26 cellular contexts compared by ENCODE assay signal in the genomic region with DNA sequence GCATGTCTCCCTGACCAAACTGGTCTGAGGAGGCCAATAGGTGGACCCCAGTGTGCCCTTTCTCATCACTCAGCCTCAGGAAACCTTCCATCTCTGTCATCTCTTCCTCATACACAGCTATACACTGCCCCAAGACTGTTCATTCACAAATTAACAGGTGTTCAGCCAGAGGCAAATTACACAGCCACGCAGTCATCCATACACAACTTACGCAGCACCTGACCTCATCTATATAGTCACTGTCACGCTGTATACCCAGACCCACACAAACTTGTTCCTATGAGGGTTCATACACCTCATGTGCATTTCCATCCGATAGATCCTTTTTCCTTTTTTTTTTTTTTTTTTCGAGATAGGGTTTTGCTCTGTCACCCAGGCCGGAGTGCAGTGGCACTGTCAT. TPM values are rescaled to one million over a fixed set of nuclear protein-coding genes. Genes with fewer than 3 reads are reported as not detected.
A peak's percentile ranks its signal among the peaks of the same experiment; 100 is the strongest.
DNase-seq lines count a peak whose midpoint lies in the region; ATAC-seq, FAIRE-seq and TF ChIP-seq lines count a peak whose summit lies in the region.
"Had no signal": no experiment of that assay in that cellular context is flagged by ENCODE, and none has a peak within 500 bp of the region (broad histone marks: within the 10 kb centered on the region; RNA-seq: fewer than 3 reads in every experiment).

No MANE protein-coding gene starts in this region.

- no peaks in the 10 kb centered on the region for H3K4me1 Mint-ChIP-seq in activated CD8-positive, alpha-beta memory T cell treated with anti-CD3 and anti-CD28 coated beads, Interleukin-2, amount 10 ng/mL, durations not matched to agents 7 days and 5 days

- H3K27ac Mint-ChIP-seq in activated CD8-positive, alpha-beta memory T cell treated with anti-CD3 and anti-CD28 coated beads, Interleukin-2, amount 10 ng/mL, durations not matched to agents 7 days and 5 days = no peak overlapping the region
- H3K27ac Mint-ChIP-seq: B cell; CD4-positive, alpha-beta T cell; CD8-positive, alpha-beta T cell had no signal

- no peak overlapping the region for H2AFZ ChIP-seq in mammary epithelial cell (ENCODE audit: low read depth, low read length)

- H3K4me3 ChIP-seq in mammary epithelial cell (replicated peaks in 1 of 3; ENCODE audit: insufficient read depth in 1 of 3, low read depth in 2 of 3, low read length in 3 of 3) = no peak overlapping the region
- H3K4me3 ChIP-seq: A549; BLaER1 treated with 17β-estradiol and CSF1 and Interleukin-3, amounts not matched to agents 10 nM and 100 nM; GM12878 had no signal

- no peaks in the 10 kb centered on the region for H4K20me1 ChIP-seq in mammary epithelial cell (ENCODE audit: insufficient read depth, low read length)

- no peaks in the 10 kb centered on the region for H3K27me3 ChIP-seq in mammary epithelial cell (ENCODE audit: insufficient read depth, low read length)
- H3K27me3 ChIP-seq: BLaER1 treated with 17β-estradiol and CSF1 and Interleukin-3, amounts not matched to agents 10 nM and 100 nM had no signal

- peak; percentile 67 for FAIRE-seq in urothelium cell line (lab: Jason Lieb, UNC)
- no peak for FAIRE-seq in frontal cortex (lab: Jason Lieb, UNC)
- FAIRE-seq: A549, D721Med, GM12878, GM12892, GM18507 had no signal

- CTCF ChIA-PET in activated CD8-positive, alpha-beta memory T cell treated with anti-CD3 and anti-CD28 coated beads, Interleukin-2, amount 10 ng/mL, durations not matched to agents 7 days and 5 days (lab: Charles Lee) = no interaction called here
- CTCF ChIA-PET in mammary epithelial cell (lab: Charles Lee; ENCODE audit: low non-redundant PET) = no interaction called here

- H3K36me3 ChIP-seq in mammary epithelial cell (ENCODE audit: insufficient read depth, low read length) = no peaks in the 10 kb centered on the region
- H3K36me3 ChIP-seq: BLaER1 treated with 17β-estradiol and CSF1 and Interleukin-3, amounts not matched to agents 10 nM and 100 nM had no signal

- in situ Hi-C loops in mammary epithelial cell (cut with MboI; ENCODE audit: low sequenced_read_pairs in 2 of 2) = no loop called here

- BruUV-seq in mammary epithelial cell (replicated peaks; lab: Mats Ljungman, UMichigan) = no TSS peak

- no peaks in the 10 kb centered on the region for H3K4me1 ChIP-seq in mammary epithelial cell (ENCODE audit: insufficient read depth, low read length)
- H3K4me1 ChIP-seq: A549, Caco-2 had no signal

- no peaks in the 10 kb centered on the region for H3K9me3 Mint-ChIP-seq in activated CD8-positive, alpha-beta memory T cell treated with anti-CD3 and anti-CD28 coated beads, Interleukin-2, amount 10 ng/mL, durations not matched to agents 7 days and 5 days (ENCODE audit: low read depth)
- H3K9me3 Mint-ChIP-seq: CD4-positive, alpha-beta T cell; CD8-positive, alpha-beta T cell had no signal

- dilution Hi-C loops in mammary epithelial cell (cut with HindIII; ENCODE audit: low sequenced_read_pairs) = loop anchor here (5.0 kb wide), 1 partner anchor 55 kb away; no protein-coding TSS in a partner anchor

- H3K27ac ChIP-seq in mammary epithelial cell (ENCODE audit: insufficient read depth, low read depth, low read length) = no peak overlapping the region
- H3K27ac ChIP-seq: 22Rv1, A549, C4-2B had no signal

- intact Hi-C loops in mammary epithelial cell (cut with micrococcal nuclease) = no loop called here

- no peaks in the 10 kb centered on the region for H3K9me3 ChIP-seq in mammary epithelial cell (replicated peaks; ENCODE audit: insufficient read depth, low read length)
- H3K9me3 ChIP-seq: A549; BLaER1 treated with 17β-estradiol and CSF1 and Interleukin-3, amounts not matched to agents 10 nM and 100 nM; Caco-2 had no signal

- H3K79me2 ChIP-seq in mammary epithelial cell (ENCODE audit: insufficient read depth, low read length) = no peaks in the 10 kb centered on the region

- TF ChIP-seq CTCF in mammary epithelial cell (conservative IDR thresholded peaks at IDR 0.05 in 1 of 2, IDR thresholded peaks at IDR 0.05 in 1 of 2; ENCODE audit: extremely low read depth in 1 of 2, insufficient read depth in 1 of 2, low read depth in 1 of 2, low read length in 2 of 2) = no peak

- no peaks in the 10 kb centered on the region for H3K36me3 Mint-ChIP-seq in activated CD8-positive, alpha-beta memory T cell treated with anti-CD3 and anti-CD28 coated beads, Interleukin-2, amount 10 ng/mL, durations not matched to agents 7 days and 5 days
- H3K36me3 Mint-ChIP-seq: CD8-positive, alpha-beta T cell had no signal

- peak; percentile 9 for DNase-seq in activated CD8-positive, alpha-beta memory T cell treated with anti-CD3 and anti-CD28 coated beads, Interleukin-2, amount 10 ng/mL, durations not matched to agents 7 days and 5 days
- no peak for DNase-seq in activated CD8-positive, alpha-beta memory T cell treated with anti-CD3 and anti-CD28 coated beads, Interleukin-2, amount 50 U/mL, for 48 hours
- DNase-seq in ecto neural progenitor cell (ENCODE audit: low spot score) (peak; percentile 15), islet precursor cell (peak; percentile 27), urothelium cell line (ENCODE audit: low spot score) (no peak), frontal cortex (ENCODE audit: low spot score in 2 of 2) (no peak), mammary epithelial cell (no peak), Kasumi-1 (lab: John Stamatoyannopoulos, UW) (no peak)
- DNase-seq: AML-193; Caco-2; Calu3; CD4-positive, alpha-beta T cell; DMS79 treated with DMSO at 0.1 percent for 48 hours; GDM1 had no signal

- 60% methylated on average over 3 of the region's 6 CpGs for WGBS in mammary epithelial cell (ENCODE audit: low coverage, missing lambda C conversion rate)

- H3K4me2 ChIP-seq in mammary epithelial cell (ENCODE audit: insufficient read depth, low read depth, low read length) = no peak overlapping the region
- H3K4me2 ChIP-seq: A549 had no signal

- H3K9ac ChIP-seq in mammary epithelial cell (ENCODE audit: insufficient read depth, low read length) = no peak overlapping the region

- no peak overlapping the region for H3K4me3 Mint-ChIP-seq in activated CD8-positive, alpha-beta memory T cell treated with anti-CD3 and anti-CD28 coated beads, Interleukin-2, amount 10 ng/mL, durations not matched to agents 7 days and 5 days
- H3K4me3 Mint-ChIP-seq: B cell; CD4-positive, alpha-beta T cell; CD8-positive, alpha-beta T cell had no signal

- no peak for ATAC-seq in activated CD8-positive, alpha-beta memory T cell treated with anti-CD3 and anti-CD28 coated beads, Interleukin-2, amount 10 ng/mL, durations not matched to agents 7 days and 5 days
- ATAC-seq: A549; CD8-positive, alpha-beta T cell; GM12878 had no signal

- H3K27me3 Mint-ChIP-seq in activated CD8-positive, alpha-beta memory T cell treated with anti-CD3 and anti-CD28 coated beads, Interleukin-2, amount 10 ng/mL, durations not matched to agents 7 days and 5 days = peaks cover 17% of the 10 kb centered on the region
- H3K27me3 Mint-ChIP-seq: B cell had no signal

RNA-seq across cellular contexts. Expression of gene DLGAP3, which starts 12.4 kb away (rescaled TPM):
- total RNA-seq in activated CD8-positive, alpha-beta memory T cell treated with anti-CD3 and anti-CD28 coated beads, Interleukin-2, amount 10 ng/mL, durations not matched to agents 7 days and 5 days = under 1 TPM; 0.50 to 0.66 TPM
- total RNA-seq in frontal cortex (3.3 TPM), mammary epithelial cell (under 1 TPM in 1 of 2 donors, not detected in 1; 0.31 TPM)
- polyA plus RNA-seq in mammary epithelial cell = 0.02 TPM
- polyA minus RNA-seq in mammary epithelial cell = not detected
- total RNA-seq: A172 had no signal
- polyA plus RNA-seq: BJ had no signal

RNA-seq across cellular contexts. Expression of gene SMIM12, which starts 57.5 kb away (rescaled TPM):
- total RNA-seq in activated CD8-positive, alpha-beta memory T cell treated with anti-CD3 and anti-CD28 coated beads, Interleukin-2, amount 10 ng/mL, durations not matched to agents 7 days and 5 days = 10 to 100 TPM; 52.7 to 67.2 TPM
- total RNA-seq in frontal cortex = 7.7 TPM
- 10 to 100 TPM; 46.7 to 54.5 TPM for total RNA-seq in mammary epithelial cell
- 74.9 TPM for polyA plus RNA-seq in mammary epithelial cell
- 114 TPM for polyA minus RNA-seq in mammary epithelial cell

Comparison
In these comparisons a context has a peak if more than half of its experiments do, and no peak if none do; other contexts are left out.
1. DNase-seq: peak in activated CD8-positive, alpha-beta memory T cell treated with anti-CD3 and anti-CD28 coated beads, Interleukin-2, amount 10 ng/mL, durations not matched to agents 7 days and 5 days (single experiment), ecto neural progenitor cell (single experiment) and islet precursor cell (single experiment); none in activated CD8-positive, alpha-beta memory T cell treated with anti-CD3 and anti-CD28 coated beads, Interleukin-2, amount 50 U/mL, for 48 hours (single experiment), urothelium cell line (single experiment), frontal cortex (0 of 2), mammary epithelial cell (single experiment) and Kasumi-1 (0 of 2).